In genomic region chr6:73248192-73248898, GRCh38 we compare ENCODE assay signal across 20 cellular contexts. TPM values are rescaled to one million over a fixed set of nuclear protein-coding genes. Genes with fewer than 3 reads are reported as not detected.
A peak's percentile ranks its signal among the peaks of the same experiment; 100 is the strongest.
DNase-seq lines count a peak whose midpoint lies in the region; ATAC-seq and TF ChIP-seq lines count a peak whose summit lies in the region.
"Had no signal": no experiment of that assay in that cellular context is flagged by ENCODE, and none has a peak within 500 bp of the region (broad histone marks: within the 10 kb centered on the region; RNA-seq: fewer than 3 reads in every experiment).

No MANE protein-coding gene starts in this region.

- H3K36me3 ChIP-seq in OCI-LY7 (ENCODE audit: insufficient read depth, low read length): no peaks in the 10 kb centered on the region
- H3K36me3 ChIP-seq: BLaER1 treated with 17β-estradiol and CSF1 and Interleukin-3, amounts not matched to agents 10 nM and 100 nM had no signal

- no peak overlapping the region for H3K4me3 Mint-ChIP-seq in nephron
- H3K4me3 Mint-ChIP-seq: CD8-positive, alpha-beta memory T cell had no signal

- intact Hi-C loops in OCI-LY7 (cut with micrococcal nuclease; ENCODE audit: unreplicated experiment): no loop called here

- ATAC-seq in HG02798 (IDR thresholded peaks at IDR 0.05; ENCODE audit: poor library complexity, unreplicated experiment): no peak
- ATAC-seq: A549, SK-N-SH treated with all-trans-retinoic acid at 6 μM for 48 hours had no signal

- no peaks in the 10 kb centered on the region for H3K9me3 ChIP-seq in OCI-LY7 (ENCODE audit: low read length)
- H3K9me3 ChIP-seq: A549; BLaER1 treated with 17β-estradiol and CSF1 and Interleukin-3, amounts not matched to agents 10 nM and 100 nM had no signal

- no peaks in the 10 kb centered on the region for H3K4me1 ChIP-seq in OCI-LY7 (ENCODE audit: insufficient read depth, low read length, poor library complexity, severe bottlenecking)
- H3K4me1 ChIP-seq: BLaER1 treated with 17β-estradiol and CSF1 and Interleukin-3, amounts not matched to agents 10 nM and 100 nM had no signal

- no peak overlapping the region for H2AFZ ChIP-seq in OCI-LY7 (ENCODE audit: low read length)

- H3K36me3 Mint-ChIP-seq in nephron (ENCODE audit: low read depth): no peaks in the 10 kb centered on the region
- H3K36me3 Mint-ChIP-seq: CD8-positive, alpha-beta memory T cell had no signal

- BruUV-seq in OCI-LY7 (replicated peaks; lab: Mats Ljungman, UMichigan): no TSS peak

- H3K79me2 ChIP-seq in OCI-LY7 (ENCODE audit: insufficient read depth, low read depth, low read length): no peaks in the 10 kb centered on the region

- POLR2A ChIA-PET in OCI-LY7 (lab: Charles Lee): interaction anchor here (0.7 kb wide), 3 partner anchors 35 to 807 kb away, joined by 3 read pairs; no protein-coding TSS in a partner anchor

- no peak for TF ChIP-seq CTCF in nephron (IDR thresholded peaks at IDR 0.05; ENCODE audit: unreplicated experiment in 3 of 3)
- TF ChIP-seq CTCF in OCI-LY7 (conservative IDR thresholded peaks at IDR 0.05; ENCODE audit: low read length): no peak

- CTCF ChIA-PET in OCI-LY7 (lab: Charles Lee; ENCODE audit: unreplicated experiment): no interaction called here

- no peak overlapping the region for H3K4me3 ChIP-seq in OCI-LY7 (ENCODE audit: low read depth, low read length, poor library complexity, severe bottlenecking)
- H3K4me3 ChIP-seq: A549; BLaER1 treated with 17β-estradiol and CSF1 and Interleukin-3, amounts not matched to agents 10 nM and 100 nM had no signal

- H3K27me3 Mint-ChIP-seq in nephron (ENCODE audit: low read depth): no peaks in the 10 kb centered on the region

- TF ChIP-seq RAD21 in Ishikawa (IDR thresholded peaks at IDR 0.05; ENCODE audit: low read depth): no peak

- H3K4me1 Mint-ChIP-seq in nephron: peaks cover 9% of the 10 kb centered on the region
- H3K4me1 Mint-ChIP-seq: CD8-positive, alpha-beta memory T cell had no signal

- no peaks in the 10 kb centered on the region for H4K20me1 ChIP-seq in OCI-LY7 (ENCODE audit: insufficient read depth, low read length)
- H4K20me1 ChIP-seq: BLaER1 treated with 17β-estradiol and CSF1 and Interleukin-3, amounts not matched to agents 10 nM and 100 nM had no signal

- no peaks in the 10 kb centered on the region for H3K9me2 ChIP-seq in OCI-LY7 (ENCODE audit: insufficient read depth, low read length)

- no peak overlapping the region for H3K27ac ChIP-seq in OCI-LY7 (ENCODE audit: low read depth, low read length, poor library complexity, severe bottlenecking)
- H3K27ac ChIP-seq: A549; BLaER1 treated with 17β-estradiol and CSF1 and Interleukin-3, amounts not matched to agents 10 nM and 100 nM had no signal

- no peak for TF ChIP-seq EP300 in Ishikawa (IDR thresholded peaks at IDR 0.05; ENCODE audit: borderline replicate concordance)

- no peak overlapping the region for H3K4me2 ChIP-seq in OCI-LY7 (ENCODE audit: low read length)
- H3K4me2 ChIP-seq: A549; BLaER1 treated with 17β-estradiol and CSF1 and Interleukin-3, amounts not matched to agents 10 nM and 100 nM had no signal

- DNase-seq in DMS53 (lab: John Stamatoyannopoulos, UW) (peak; percentile 41), NCI-H69 (lab: John Stamatoyannopoulos, UW) (peak; percentile 51), OCI-LY7 (ENCODE audit: low spot score) (no peak), NCI-H2196 treated with DMSO at 0.1 percent for 48 hours (lab: John Stamatoyannopoulos, UW; ENCODE audit: unreplicated experiment) (no peak), NCI-H128 (lab: John Stamatoyannopoulos, UW; ENCODE audit: unreplicated experiment) (no peak)
- DNase-seq: CD8-positive, alpha-beta memory T cell; EL; Karpas-422; NCI-H2081; NCI-H345; NCI-H774; Right ventricle myocardium superior; T-helper 1 cell had no signal

- peak overlapping the region; percentile 38 to 72 (median 46) for H3K27ac Mint-ChIP-seq in nephron

- H3K9me3 Mint-ChIP-seq in nephron: no peaks in the 10 kb centered on the region
- H3K9me3 Mint-ChIP-seq: CD8-positive, alpha-beta memory T cell had no signal

TF ChIP-seq in Ishikawa, 13 proteins besides CTCF, POLR2A, EP300 and RAD21:
- TF ChIP-seq TEAD4 (IDR thresholded peaks at IDR 0.05) (peak; percentile 37), FOXM1 (IDR thresholded peaks at IDR 0.05; ENCODE audit: borderline replicate concordance, low read depth) (no peak)

RNA-seq across cellular contexts. Expression of gene KHDC1, which starts 14.7 kb away (rescaled TPM):
- 13.4 and 16.2 TPM in 2 replicates for total RNA-seq in OCI-LY7 (2014; rRNA removed; shearing (Covaris generic))
- 22.3 and 22.6 TPM in 2 replicates for total RNA-seq in OCI-LY7 (2022)

RNA-seq across cellular contexts. Expression of gene KHDC1L, which starts 23.0 kb away (rescaled TPM):
- 1.1 TPM in 1 of 2 replicates, not detected in the other for total RNA-seq in OCI-LY7 (2014; rRNA removed; shearing (Covaris generic))
- total RNA-seq in OCI-LY7 (2022): not detected in 2 replicates
- total RNA-seq: H1, Right ventricle myocardium superior had no signal

Comparison
In these comparisons a context has a peak if more than half of its experiments do, and no peak if none do; other contexts are left out.
1. DNase-seq: peak in DMS53 (single experiment) and NCI-H69 (single experiment); none in OCI-LY7 (single experiment), NCI-H2196 treated with DMSO at 0.1 percent for 48 hours (single experiment) and NCI-H128 (single experiment).